In the genomic region with DNA sequence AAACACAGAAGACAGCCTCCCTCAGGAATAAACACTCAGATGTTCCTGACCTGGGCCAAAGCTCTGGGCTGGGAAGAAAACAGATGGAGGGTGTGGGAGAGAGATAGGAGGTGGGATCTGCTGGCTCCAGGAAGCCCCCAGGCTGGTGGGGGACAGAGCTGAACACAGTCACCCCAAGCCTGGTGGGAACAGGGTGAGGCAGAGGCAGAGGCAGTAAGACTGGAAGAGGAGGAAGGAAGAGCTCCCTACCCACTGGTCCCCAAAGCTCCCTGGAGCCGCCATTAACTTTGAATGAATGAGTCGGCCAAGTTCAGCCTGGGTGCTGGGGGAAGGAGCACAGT, we compare ENCODE assay signal across 23 cellular contexts. TPM values are rescaled to one million over a fixed set of nuclear protein-coding genes. Genes with fewer than 3 reads are reported as not detected.
"Had no signal": no experiment of that assay in that cellular context is flagged by ENCODE, and none has a peak within 500 bp of the region (broad histone marks: within the 10 kb centered on the region; RNA-seq: fewer than 3 reads in every experiment).

No MANE protein-coding gene starts in this region.

- H3K36me3 ChIP-seq: ascending aorta, heart left ventricle, left lung, right atrium auricular region, tibial nerve had no signal

- H3K9me3 ChIP-seq: ascending aorta, heart left ventricle, left lung, right atrium auricular region, tibial nerve had no signal

- FAIRE-seq: frontal cortex, kidney, TTC549 had no signal

- H3K4me3 ChIP-seq: ascending aorta, heart left ventricle, left lung, skin epidermis had no signal

- H3K4me1 ChIP-seq: ascending aorta, left lung had no signal

- H3K9me3 Mint-ChIP-seq: activated B cell treated with CpG ODN at 0.5 μM for 24 hours; activated naive CD4-positive, alpha-beta T cell treated with anti-CD3 and anti-CD28 coated beads for 36 hours; activated T-helper 1 cell treated with anti-CD3 and anti-CD28 coated beads, Interleukin-12 subunit alpha, Interleukin-12 subunit beta, Interleukin-2, Interleukin-4 antibody, amounts not matched to agents 30 ng/mL and 10 ng/mL and 1 ng/mL, durations not matched to agents 14 hours and 24 hours and 36 hours; effector memory CD8-positive, alpha-beta T cell had no signal

- ATAC-seq: effector memory CD8-positive, alpha-beta T cell; heart left ventricle; left lung had no signal

- DNase-seq: activated B cell treated with CpG ODN at 0.5 μM for 24 hours; activated CD4-positive, alpha-beta T cell treated with anti-CD3 and anti-CD28 coated beads, Interleukin-2, amount 50 U/mL, for 1 hour; activated naive CD4-positive, alpha-beta T cell treated with anti-CD3 and anti-CD28 coated beads for 36 hours; dermis blood vessel endothelial cell; effector memory CD8-positive, alpha-beta T cell; heart left ventricle; kidney; left lung; mammary epithelial cell; naive B cell; stimulated activated CD4-positive, alpha-beta T cell treated with anti-CD3 and anti-CD28 coated beads, Interleukin-15, amount 100 ng/mL, for 24 hours; stimulated activated CD4-positive, alpha-beta T cell treated with anti-CD3 and anti-CD28 coated beads, Interleukin-4, amount 100 ng/mL, for 1 hour; stimulated activated naive CD4-positive, alpha-beta T cell; T-helper 2 cell had no signal

- H3K27ac Mint-ChIP-seq: activated B cell treated with CpG ODN at 0.5 μM for 24 hours; activated naive CD4-positive, alpha-beta T cell treated with anti-CD3 and anti-CD28 coated beads for 36 hours; activated T-helper 1 cell treated with anti-CD3 and anti-CD28 coated beads, Interleukin-12 subunit alpha, Interleukin-12 subunit beta, Interleukin-2, Interleukin-4 antibody, amounts not matched to agents 30 ng/mL and 10 ng/mL and 1 ng/mL, durations not matched to agents 14 hours and 24 hours and 36 hours; effector memory CD8-positive, alpha-beta T cell had no signal

- H3K27ac ChIP-seq: ascending aorta, heart left ventricle, left lung, right atrium auricular region, skin epidermis, tibial nerve had no signal

- H3K4me3 Mint-ChIP-seq: activated naive CD4-positive, alpha-beta T cell treated with anti-CD3 and anti-CD28 coated beads for 36 hours; activated T-helper 1 cell treated with anti-CD3 and anti-CD28 coated beads, Interleukin-12 subunit alpha, Interleukin-12 subunit beta, Interleukin-2, Interleukin-4 antibody, amounts not matched to agents 30 ng/mL and 10 ng/mL and 1 ng/mL, durations not matched to agents 14 hours and 24 hours and 36 hours had no signal

RNA-seq across cellular contexts. Expression of a gene that starts 0.8 kb away (rescaled TPM):
- total RNA-seq: activated B cell treated with CpG ODN at 0.5 μM for 24 hours; activated T-helper 1 cell treated with anti-CD3 and anti-CD28 coated beads, Interleukin-12 subunit alpha, Interleukin-12 subunit beta, Interleukin-2, Interleukin-4 antibody, amounts not matched to agents 30 ng/mL and 10 ng/mL and 1 ng/mL, durations not matched to agents 14 hours and 24 hours and 36 hours; ascending aorta; chondrocyte; epithelial cell of proximal tubule had no signal
